ENCODE assay signal across 13 cellular contexts in the genomic region with DNA sequence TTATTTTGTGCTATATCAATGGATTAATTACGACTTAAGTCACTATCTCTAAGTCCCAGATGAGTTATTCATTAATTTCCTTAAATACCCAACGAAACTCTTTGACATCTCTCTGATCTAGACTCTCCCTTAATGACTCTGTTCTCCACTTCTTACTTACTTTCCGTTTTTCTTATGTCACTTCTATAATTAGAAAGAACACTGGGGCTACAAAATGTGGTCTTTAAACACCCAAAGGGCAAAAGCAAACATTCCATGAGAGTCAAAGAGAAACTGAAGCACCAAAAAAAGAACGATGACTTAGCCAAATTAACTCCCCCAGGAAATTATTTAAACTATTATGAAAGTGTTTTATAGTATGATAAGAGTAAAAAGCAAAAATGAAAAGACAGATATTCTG.
A peak's percentile ranks its signal among the peaks of the same experiment; 100 is the strongest.
DNase-seq lines count a peak whose midpoint lies in the region; ATAC-seq and TF ChIP-seq lines count a peak whose summit lies in the region.
"Had no signal": no experiment of that assay in that cellular context is flagged by ENCODE, and none has a peak within 500 bp of the region (broad histone marks: within the 10 kb centered on the region; RNA-seq: fewer than 3 reads in every experiment).

No MANE protein-coding gene starts in this region.

- no peak for TF ChIP-seq CTCF in MM.1S (IDR thresholded peaks at IDR 0.05; ENCODE audit: low read length)
- no peak for TF ChIP-seq CTCF in upper lobe of right lung (IDR thresholded peaks at IDR 0.05)

- H3K27me3 Mint-ChIP-seq in activated CD4-positive, alpha-beta memory T cell treated with anti-CD3 and anti-CD28 coated beads for 36 hours: no peaks in the 10 kb centered on the region
- H3K27me3 Mint-ChIP-seq: activated B cell treated with CpG ODN at 0.5 μM for 24 hours had no signal

- CTCF ChIA-PET in activated CD4-positive, alpha-beta memory T cell treated with anti-CD3 and anti-CD28 coated beads for 36 hours (lab: Charles Lee): no interaction called here

- POLR2A ChIA-PET in activated CD4-positive, alpha-beta memory T cell treated with anti-CD3 and anti-CD28 coated beads for 36 hours (lab: Charles Lee): no interaction called here

- intact Hi-C loops in upper lobe of right lung (cut with DNase I): no loop called here
- intact Hi-C loops in activated CD4-positive, alpha-beta memory T cell treated with anti-CD3 and anti-CD28 coated beads for 36 hours (cut with micrococcal nuclease): no loop called here

- DNase-seq in MM.1S (no peak), upper lobe of right lung (no peak), erythroblast (lab: John Stamatoyannopoulos, UW) (no peak), GDM1 (lab: John Stamatoyannopoulos, UW) (no peak)
- no peak for DNase-seq in activated CD4-positive, alpha-beta memory T cell treated with anti-CD3 and anti-CD28 coated beads for 36 hours
- DNase-seq: activated B cell treated with CpG ODN at 0.5 μM for 24 hours, Karpas-422, NCI-H2227 treated with DMSO at 0.1 percent for 48 hours, uterus had no signal

- H3K4me1 Mint-ChIP-seq in activated CD4-positive, alpha-beta memory T cell treated with anti-CD3 and anti-CD28 coated beads for 36 hours (ENCODE audit: low read depth): no peaks in the 10 kb centered on the region

- H3K36me3 ChIP-seq in MM.1S (replicated peaks; ENCODE audit: insufficient read depth, low read length) (no peaks in the 10 kb centered on the region), upper lobe of right lung (no peaks in the 10 kb centered on the region)
- H3K36me3 ChIP-seq: cardiac muscle cell, uterus had no signal

- H2AFZ ChIP-seq in MM.1S (ENCODE audit: low read length): no peak overlapping the region

- H3K4me2 ChIP-seq in MM.1S (ENCODE audit: low read depth, low read length): 0 out of 2 replicates have a peak overlapping the region, but pooled peaks have one; percentile 1

- no peak overlapping the region for H3K27ac ChIP-seq in MM.1S (ENCODE audit: low read length)
- peak overlapping the region; percentile 25 for H3K27ac ChIP-seq in upper lobe of right lung
- H3K27ac ChIP-seq: uterus had no signal

- H3K9me3 ChIP-seq in MM.1S (replicated peaks; ENCODE audit: insufficient read depth, low read length) (no peaks in the 10 kb centered on the region), upper lobe of right lung (no peaks in the 10 kb centered on the region)
- H3K9me3 ChIP-seq: uterus had no signal

- H3K9me2 ChIP-seq in MM.1S (replicated peaks; ENCODE audit: insufficient read depth, low read length): no peaks in the 10 kb centered on the region

- no peaks in the 10 kb centered on the region for H3K36me3 Mint-ChIP-seq in activated CD4-positive, alpha-beta memory T cell treated with anti-CD3 and anti-CD28 coated beads for 36 hours

- H4K20me1 ChIP-seq in MM.1S (ENCODE audit: insufficient read depth, low read length): no peaks in the 10 kb centered on the region

- no peak overlapping the region for H3K4me3 Mint-ChIP-seq in activated CD4-positive, alpha-beta memory T cell treated with anti-CD3 and anti-CD28 coated beads for 36 hours
- H3K4me3 Mint-ChIP-seq: activated B cell treated with CpG ODN at 0.5 μM for 24 hours; activated T-helper 1 cell treated with anti-CD3 and anti-CD28 coated beads, Interleukin-12 subunit alpha, Interleukin-12 subunit beta, Interleukin-2, Interleukin-4 antibody, amounts not matched to agents 30 ng/mL and 10 ng/mL and 1 ng/mL, durations not matched to agents 14 hours and 24 hours and 36 hours had no signal

- no peaks in the 10 kb centered on the region for H3F3A ChIP-seq in MM.1S (ENCODE audit: insufficient read depth, low read length)

- H3K27me3 ChIP-seq in MM.1S (replicated peaks; ENCODE audit: insufficient read depth, low read length) (no peaks in the 10 kb centered on the region), upper lobe of right lung (no peaks in the 10 kb centered on the region)
- H3K27me3 ChIP-seq: cardiac muscle cell, uterus had no signal

- TF ChIP-seq POLR2A in erythroblast (IDR thresholded peaks at IDR 0.05; ENCODE audit: low read length): no peak

- peak; percentile 93 for ATAC-seq in GM18907 (IDR thresholded peaks at IDR 0.05; ENCODE audit: unreplicated experiment)
- ATAC-seq in HG02840 (IDR thresholded peaks at IDR 0.05; ENCODE audit: low FRiP score, unreplicated experiment): peak; percentile 87
- ATAC-seq in upper lobe of right lung: peak; percentile 58

- H3K79me2 ChIP-seq in MM.1S (ENCODE audit: low read length): no peaks in the 10 kb centered on the region

- H3K27ac Mint-ChIP-seq in activated CD4-positive, alpha-beta memory T cell treated with anti-CD3 and anti-CD28 coated beads for 36 hours: no peak overlapping the region
- H3K27ac Mint-ChIP-seq: activated B cell treated with CpG ODN at 0.5 μM for 24 hours; activated T-helper 1 cell treated with anti-CD3 and anti-CD28 coated beads, Interleukin-12 subunit alpha, Interleukin-12 subunit beta, Interleukin-2, Interleukin-4 antibody, amounts not matched to agents 30 ng/mL and 10 ng/mL and 1 ng/mL, durations not matched to agents 14 hours and 24 hours and 36 hours had no signal

- H3K4me3 ChIP-seq in MM.1S (ENCODE audit: low read length) (no peak overlapping the region), upper lobe of right lung (no peak overlapping the region)
- H3K4me3 ChIP-seq: cardiac muscle cell, uterus had no signal

- H3K9me3 Mint-ChIP-seq in activated CD4-positive, alpha-beta memory T cell treated with anti-CD3 and anti-CD28 coated beads for 36 hours: peaks cover 4% of the 10 kb centered on the region
- H3K9me3 Mint-ChIP-seq: activated T-helper 1 cell treated with anti-CD3 and anti-CD28 coated beads, Interleukin-12 subunit alpha, Interleukin-12 subunit beta, Interleukin-2, Interleukin-4 antibody, amounts not matched to agents 30 ng/mL and 10 ng/mL and 1 ng/mL, durations not matched to agents 14 hours and 24 hours and 36 hours had no signal

- H3K9ac ChIP-seq in MM.1S (ENCODE audit: low read length): no peak overlapping the region

- no peaks in the 10 kb centered on the region for H3K4me1 ChIP-seq in MM.1S (ENCODE audit: low read length)
- H3K4me1 ChIP-seq in upper lobe of right lung: peaks cover 38% of the 10 kb centered on the region
- H3K4me1 ChIP-seq: uterus had no signal
